In the genomic region with DNA sequence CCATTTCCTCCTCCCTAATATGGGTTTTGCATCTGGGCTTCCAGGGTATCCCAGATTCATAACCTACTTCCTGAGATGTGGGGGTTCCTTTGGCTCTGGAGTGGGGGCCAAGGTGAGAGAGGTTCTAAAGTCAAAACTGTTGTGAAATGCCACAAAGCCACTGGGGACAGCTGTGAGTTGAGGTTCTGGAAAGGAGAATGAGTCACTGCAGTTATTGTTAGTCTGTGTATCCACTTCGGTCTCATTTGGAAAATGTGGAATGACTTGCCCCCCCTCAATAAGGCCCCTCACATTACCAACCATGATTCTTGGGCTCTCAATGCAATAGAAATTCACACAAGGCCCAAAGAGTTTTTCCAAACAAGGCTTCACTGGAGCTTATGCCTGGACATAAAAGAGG, we compare ENCODE assay signal across 9 cellular contexts. TPM values are rescaled to one million over a fixed set of nuclear protein-coding genes. Genes with fewer than 3 reads are reported as not detected.
A peak's percentile ranks its signal among the peaks of the same experiment; 100 is the strongest.
DNase-seq lines count a peak whose midpoint lies in the region; ATAC-seq and TF ChIP-seq lines count a peak whose summit lies in the region.
"Had no signal": no experiment of that assay in that cellular context is flagged by ENCODE, and none has a peak within 500 bp of the region (broad histone marks: within the 10 kb centered on the region; RNA-seq: fewer than 3 reads in every experiment).

No MANE protein-coding gene starts in this region.

- no peak overlapping the region for H3K27ac ChIP-seq in WERI-Rb-1
- peak overlapping the region in 3 of 4 donors; percentile 75 to 84 (median 75) for H3K27ac ChIP-seq in gastroesophageal sphincter
- H3K27ac ChIP-seq in gastrocnemius medialis = peak overlapping the region; percentile 74 to 83 (median 80)

- H3K9me3 ChIP-seq in WERI-Rb-1 (ENCODE audit: severe bottlenecking) (no peaks in the 10 kb centered on the region), gastroesophageal sphincter (no peaks in the 10 kb centered on the region), gastrocnemius medialis (no peaks in the 10 kb centered on the region)

- H3K4me3 ChIP-seq in WERI-Rb-1 (ENCODE audit: low read depth, low read length) = no peak overlapping the region
- H3K4me3 ChIP-seq in gastroesophageal sphincter = no peak overlapping the region
- no peak overlapping the region for H3K4me3 ChIP-seq in gastrocnemius medialis

- in situ Hi-C loops in gastrocnemius medialis (cut with MboI; ENCODE audit: low sequenced_read_pairs in 4 of 4) = no loop called here

- no peak for TF ChIP-seq EP300 in gastroesophageal sphincter (IDR thresholded peaks at IDR 0.05)

- H3K27me3 ChIP-seq in WERI-Rb-1 (ENCODE audit: insufficient read depth, low read depth, severe bottlenecking) (no peaks in the 10 kb centered on the region), gastroesophageal sphincter (no peaks in the 10 kb centered on the region), gastrocnemius medialis (no peaks in the 10 kb centered on the region)

- no peak for ATAC-seq in gastroesophageal sphincter
- ATAC-seq in gastrocnemius medialis = peak; percentile 74 to 77
- ATAC-seq in GM19467 (IDR thresholded peaks at IDR 0.05; ENCODE audit: unreplicated experiment) = no peak
- ATAC-seq: natural killer cell had no signal

- TF ChIP-seq POLR2A in gastroesophageal sphincter (IDR thresholded peaks at IDR 0.05) = no peak
- no peak for TF ChIP-seq POLR2A in gastrocnemius medialis (IDR thresholded peaks at IDR 0.05)

- intact Hi-C loops in gastrocnemius medialis (cut with DNase I; ENCODE audit: low total_unique reads) = no loop called here

- TF ChIP-seq CTCF in WERI-Rb-1 (IDR thresholded peaks at IDR 0.05; ENCODE audit: low read depth, low read length) (0 out of 2 replicates have a peak, but pooled peaks have one; percentile 1), gastroesophageal sphincter (IDR thresholded peaks at IDR 0.05) (no peak), gastrocnemius medialis (IDR thresholded peaks at IDR 0.05 in 4 of 5, conservative IDR thresholded peaks at IDR 0.05 in 1 of 5) (no peak)

- H3K36me3 ChIP-seq in WERI-Rb-1 (no peaks in the 10 kb centered on the region), gastroesophageal sphincter (no peaks in the 10 kb centered on the region), gastrocnemius medialis (no peaks in the 10 kb centered on the region)

- WGBS in gastroesophageal sphincter (ENCODE audit: low coverage in 1 of 2), 2 donors = 55 to 80% methylated on average over 1 of the region's 1 CpG

- DNase-seq in H4 (ENCODE audit: low spot score) (peak; percentile 56), WERI-Rb-1 (no peak), gastrocnemius medialis (peak in 1 of 2 donors; percentile 57), NCI-H187 (lab: John Stamatoyannopoulos, UW) (no peak), UCSD-AML1 (lab: John Stamatoyannopoulos, UW; ENCODE audit: unreplicated experiment) (no peak), SKM-1 treated with dmso at 0.1 percent for 144 hours (lab: John Stamatoyannopoulos, UW; ENCODE audit: unreplicated experiment) (no peak)
- DNase-seq: natural killer cell had no signal

- peaks cover 0 to 41% (median 25%) of the 10 kb centered on the region in 3 donors for H3K4me1 ChIP-seq in gastroesophageal sphincter
- peaks cover 60 to 65% of the 10 kb centered on the region in 2 donors for H3K4me1 ChIP-seq in gastrocnemius medialis

RNA-seq across cellular contexts. Expression of gene LGALSL, which starts 51.1 kb away (rescaled TPM):
- total RNA-seq in H4 (2014; rRNA removed; shearing (Covaris generic)) = 5.0 and 6.4 TPM in 2 replicates
- total RNA-seq in gastroesophageal sphincter = 10 to 100 TPM in 3 of 4 donors, 1 to 10 TPM in 1; 8.3 to 18.1 (median 12.8) TPM
- total RNA-seq in gastrocnemius medialis = 10 to 100 TPM in 1 of 4 donors, 1 to 10 TPM in 3; 3.8 to 19.6 (median 6.5) TPM

Comparison
In these comparisons a context has a peak if more than half of its experiments do, and no peak if none do; other contexts are left out.
1. ATAC-seq: peak in gastrocnemius medialis (2 of 2); none in gastroesophageal sphincter (single experiment) and GM19467 (single experiment).